Comparison of ENCODE assay signal across 15 cellular contexts in the genomic region with DNA sequence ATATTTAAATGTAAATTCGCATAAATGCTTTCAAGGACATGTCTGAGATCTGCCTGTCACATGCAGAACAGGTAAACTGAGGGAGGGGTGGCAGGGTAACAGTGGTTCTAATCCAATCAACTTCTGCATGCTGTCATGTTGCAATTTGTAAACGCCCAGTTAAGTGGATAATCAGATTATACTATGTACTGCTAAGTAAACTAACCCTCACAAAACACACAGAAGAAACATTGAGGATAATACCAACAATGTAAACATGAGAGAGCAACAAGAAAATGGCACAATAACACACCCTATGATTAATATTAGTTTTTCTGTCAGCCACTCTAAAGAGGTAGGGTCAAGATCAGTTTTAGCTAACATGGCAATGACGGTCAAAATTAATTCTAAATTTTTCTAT.
DNase-seq lines count a peak whose midpoint lies in the region; ATAC-seq, FAIRE-seq and TF ChIP-seq lines count a peak whose summit lies in the region.
"Had no signal": no experiment of that assay in that cellular context is flagged by ENCODE, and none has a peak within 500 bp of the region (broad histone marks: within the 10 kb centered on the region; RNA-seq: fewer than 3 reads in every experiment).

No MANE protein-coding gene starts in this region.

- H3K27me3 ChIP-seq in HepG2 (ENCODE audit: control insufficient read depth in 1 of 2, insufficient read depth in 2 of 2, low read length in 2 of 2): no peaks in the 10 kb centered on the region
- H3K27me3 ChIP-seq in osteoblast (ENCODE audit: insufficient read depth, low read length): no peaks in the 10 kb centered on the region

- H3K79me2 ChIP-seq in HepG2 (ENCODE audit: insufficient read depth, low read length): no peaks in the 10 kb centered on the region
- H3K79me2 ChIP-seq in osteoblast (ENCODE audit: insufficient read depth, low read length): no peaks in the 10 kb centered on the region

- no peak for FAIRE-seq in HepG2 (lab: Jason Lieb, UNC)
- FAIRE-seq: A204.1, GM18507 had no signal

- TF ChIP-seq RAD21 in HepG2 (CRISPR knock-in tag; IDR thresholded peaks at IDR 0.05): no peak

- no peaks in the 10 kb centered on the region for H3K9me3 ChIP-seq in HepG2 (ENCODE audit: low read length)
- no peaks in the 10 kb centered on the region for H3K9me3 ChIP-seq in osteoblast (ENCODE audit: low read depth, low read length)

- 0 out of 2 replicates have a peak, but pooled peaks cover 4% of the 10 kb centered on the region for H4K20me1 ChIP-seq in HepG2 (ENCODE audit: insufficient read depth, low read length)
- H4K20me1 ChIP-seq in osteoblast (ENCODE audit: insufficient read depth, low read length): no peaks in the 10 kb centered on the region

- CTCF ChIA-PET in HepG2 (lab: Yijun Ruan, JAX; ENCODE audit: low intra/inter-chr PET ratio, low total read pairs): interaction anchor here (1.6 kb wide), 1 partner anchor 124 kb away, joined by 6 read pairs; the partner anchor contains the start of gene KIF21A

- 86% methylated on average over 3 of the region's 3 CpGs for WGBS in HepG2 (ENCODE audit: low lambda C conversion rate)

- in situ Hi-C loops in HepG2 (cut with HindIII; ENCODE audit: extremely low pct_ligation_motif_present, low pct_unique_long_range_greater_than_20kb): no loop called here

- peak; percentile 39; the same call in 1 of the 3 replicates for ATAC-seq in HepG2
- no peak for ATAC-seq in HG03135 (IDR thresholded peaks at IDR 0.05; ENCODE audit: unreplicated experiment)

- H3K36me3 ChIP-seq in HepG2 (replicated peaks in 1 of 2; ENCODE audit: control insufficient read depth in 1 of 2, insufficient read depth in 2 of 2, low read length in 2 of 2) (peaks cover 0 to 13% of the 10 kb centered on the region in 2 experiments; a peak in 1 of 5 replicates), osteoblast (ENCODE audit: insufficient read depth, low read length) (no peaks in the 10 kb centered on the region)

- H3K4me1 ChIP-seq in HepG2 (ENCODE audit: insufficient read depth, low read length) (0 out of 2 replicates have a peak, but pooled peaks cover 5% of the 10 kb centered on the region), osteoblast (ENCODE audit: insufficient read depth, low read length) (no peaks in the 10 kb centered on the region)

- no peak for TF ChIP-seq POLR2A in HepG2 (IDR thresholded peaks at IDR 0.05; ENCODE audit: insufficient read depth in 1 of 2, low read depth in 2 of 2, low read length in 2 of 2)

- H3K27ac ChIP-seq in 22Rv1 (peak overlapping the region; percentile 27), HepG2 (ENCODE audit: extremely low read length, insufficient read depth, low read length) (no peak overlapping the region), osteoblast (ENCODE audit: low read depth, low read length) (no peak overlapping the region)
- H3K27ac ChIP-seq: C4-2B, HL-60 had no signal

- no peak overlapping the region for H2AFZ ChIP-seq in HepG2 (ENCODE audit: low read length)
- no peak overlapping the region for H2AFZ ChIP-seq in osteoblast (ENCODE audit: low read length)

- no peak for TF ChIP-seq EP300 in HepG2 (IDR thresholded peaks at IDR 0.05; ENCODE audit: low read depth in 2 of 2, low read length in 2 of 2)
- no peak for TF ChIP-seq EP300 in HepG2 (CRISPR knock-in tag; IDR thresholded peaks at IDR 0.05; ENCODE audit: borderline replicate concordance)

- POLR2A ChIA-PET in HepG2 (lab: Yijun Ruan, JAX): no interaction called here

- intact Hi-C loops in HepG2 (cut with micrococcal nuclease; ENCODE audit: unreplicated experiment): loop anchor here (2.0 kb wide), 1 partner anchor 124 kb away; the partner anchor contains the start of gene KIF21A

- H3K9ac ChIP-seq in HepG2 (ENCODE audit: insufficient read depth, low read depth, low read length): no peak overlapping the region

- no peak overlapping the region for H3K4me3 ChIP-seq in HepG2 (replicated peaks in 1 of 3; ENCODE audit: insufficient read depth in 1 of 3, low read depth in 2 of 3, low read length in 3 of 3)
- H3K4me3 ChIP-seq in osteoblast (ENCODE audit: insufficient read depth, low read length): no peak overlapping the region

- peak; percentile 2 for DNase-seq in HuH-7 (ENCODE audit: low spot score)
- DNase-seq in NCI-H748 treated with DMSO at 0.1 percent for 48 hours (lab: John Stamatoyannopoulos, UW): peak; percentile 18
- DNase-seq in HepG2 (ENCODE audit: low spot score): no peak
- no peak for DNase-seq in NCI-H1930 (lab: John Stamatoyannopoulos, UW)
- DNase-seq in osteoblast (ENCODE audit: insufficient read length, low spot score, missing footprints): no peak
- no peak for DNase-seq in EL
- DNase-seq: DND-41, HCEC 1CT, HFFc6 had no signal

- H3K4me2 ChIP-seq in HepG2 (ENCODE audit: low read depth, low read length) (no peak overlapping the region), osteoblast (ENCODE audit: insufficient read depth, low read length) (no peak overlapping the region)

- no peak for TF ChIP-seq CTCF in 22Rv1 (IDR thresholded peaks at IDR 0.05)
- no peak for TF ChIP-seq CTCF in HepG2 (CRISPR knock-in tag; IDR thresholded peaks at IDR 0.05)
- no peak for TF ChIP-seq CTCF in osteoblast (IDR thresholded peaks at IDR 0.05; ENCODE audit: extremely low read depth, low read depth, low read length)

- no TSS peak for BruUV-seq in HepG2 (replicated peaks; lab: Mats Ljungman, UMichigan)

TF ChIP-seq in HepG2, 621 proteins besides CTCF, POLR2A, EP300 and RAD21:
- TF ChIP-seq FOXP1 (IDR thresholded peaks at IDR 0.05) (no peak), FOXP1 (CRISPR knock-in tag; IDR thresholded peaks at IDR 0.05) (peak; percentile 38; the same call in 1 of the 2 replicates), FOXA3 (CRISPR knock-in tag; IDR thresholded peaks at IDR 0.05) (peak; percentile 48; the same call in 1 of the 2 replicates), ZNF788 (CRISPR knock-in tag; IDR thresholded peaks at IDR 0.05; ENCODE audit: borderline replicate concordance) (no peak), MIXL1 (CRISPR knock-in tag; IDR thresholded peaks at IDR 0.05) (peak; percentile 83)

Comparison
In these comparisons a context has a peak if more than half of its experiments do, and no peak if none do; other contexts are left out.
1. DNase-seq: peak in HuH-7 (single experiment) and NCI-H748 treated with DMSO at 0.1 percent for 48 hours (single experiment); none in HepG2 (single experiment), NCI-H1930 (0 of 2), osteoblast (single experiment) and EL (single experiment).